In genomic region chr7:36058020-36058592, GRCh38 we compare ENCODE assay signal across 14 cellular contexts.
DNase-seq lines count a peak whose midpoint lies in the region; ATAC-seq and TF ChIP-seq lines count a peak whose summit lies in the region.
"Had no signal": no experiment of that assay in that cellular context is flagged by ENCODE, and none has a peak within 500 bp of the region (broad histone marks: within the 10 kb centered on the region; RNA-seq: fewer than 3 reads in every experiment).

No MANE protein-coding gene starts in this region.

- peaks cover 8% of the 10 kb centered on the region for H3K4me1 Mint-ChIP-seq in nephron progenitor cell

- peaks cover 6% of the 10 kb centered on the region for H3K9me3 Mint-ChIP-seq in nephron progenitor cell
- H3K9me3 Mint-ChIP-seq: dendritic cell treated with granulocyte-macrophage colony-stimulating factor and Interleukin-4, amounts not matched to agents 40 ng/mL and 50 ng/mL, for 4 days had no signal

- ATAC-seq in HG02642 (IDR thresholded peaks at IDR 0.05; ENCODE audit: poor library complexity, unreplicated experiment) = peak; percentile 75
- peak; percentile 81 for ATAC-seq in HG03520 (IDR thresholded peaks at IDR 0.05; ENCODE audit: unreplicated experiment)
- ATAC-seq: sciatic nerve had no signal

- H3K4me3 Mint-ChIP-seq in nephron progenitor cell = no peak overlapping the region
- H3K4me3 Mint-ChIP-seq: dendritic cell treated with granulocyte-macrophage colony-stimulating factor and Interleukin-4, amounts not matched to agents 40 ng/mL and 50 ng/mL, for 4 days had no signal

- TF ChIP-seq CTCF in GM10266 (IDR thresholded peaks at IDR 0.05; ENCODE audit: control insufficient read depth, insufficient read depth, low read depth, missing control alignments) (no peak), nephron progenitor cell (IDR thresholded peaks at IDR 0.05) (no peak)

- DNase-seq in GM10266 (ENCODE audit: extremely low spot score) = peak; percentile 22
- DNase-seq in GM19240 (ENCODE audit: insufficient read length, low spot score) = peak; percentile 33
- DNase-seq in caudate nucleus (lab: John Stamatoyannopoulos, UW) = no peak
- no peak for DNase-seq in nephron progenitor cell
- no peak for DNase-seq in cerebellum (ENCODE audit: low spot score)
- no peak for DNase-seq in SKM-1 treated with dmso at 0.1 percent for 144 hours (lab: John Stamatoyannopoulos, UW; ENCODE audit: unreplicated experiment)
- DNase-seq: adrenal gland, DMS53 had no signal

- peaks cover 4% of the 10 kb centered on the region for H3K27me3 Mint-ChIP-seq in nephron progenitor cell (ENCODE audit: low read depth, poor library complexity)

- H3K27ac Mint-ChIP-seq in nephron progenitor cell = no peak overlapping the region
- H3K27ac Mint-ChIP-seq: dendritic cell treated with granulocyte-macrophage colony-stimulating factor and Interleukin-4, amounts not matched to agents 40 ng/mL and 50 ng/mL, for 4 days had no signal

- H3K36me3 Mint-ChIP-seq in nephron progenitor cell (ENCODE audit: low read depth) = no peaks in the 10 kb centered on the region

- H3K27ac ChIP-seq in caudate nucleus (ENCODE audit: low read depth, low read length) = no peak overlapping the region
- H3K27ac ChIP-seq: adrenal gland, RWPE1, tibial artery had no signal

Comparison
In these comparisons a context has a peak if more than half of its experiments do, and no peak if none do; other contexts are left out.
1. DNase-seq: peak in GM10266 (single experiment) and GM19240 (single experiment); none in caudate nucleus (0 of 61), nephron progenitor cell (single experiment), cerebellum (single experiment) and SKM-1 treated with dmso at 0.1 percent for 144 hours (single experiment).